Comparison of ENCODE assay signal across 22 cellular contexts in the genomic region with DNA sequence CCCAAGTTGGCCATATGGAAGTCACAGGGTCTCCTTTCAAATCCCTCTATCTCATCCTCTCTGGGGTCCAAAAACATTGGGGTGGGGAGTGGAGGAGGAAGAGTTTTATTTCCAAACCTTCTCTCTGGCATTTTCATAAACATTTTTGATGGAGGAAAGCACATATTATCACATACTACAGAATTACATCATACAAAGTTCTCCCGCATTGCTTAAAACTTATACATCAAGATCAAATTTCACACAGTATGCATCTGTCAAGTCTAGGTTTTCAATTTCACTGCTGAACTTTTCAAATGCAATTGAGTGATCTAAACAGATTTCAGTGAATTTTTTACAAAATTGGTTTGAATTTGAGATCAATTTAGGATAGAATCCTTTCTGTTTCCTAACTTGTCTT. TPM values are rescaled to one million over a fixed set of nuclear protein-coding genes. Genes with fewer than 3 reads are reported as not detected.
DNase-seq lines count a peak whose midpoint lies in the region; ATAC-seq and TF ChIP-seq lines count a peak whose summit lies in the region.
"Had no signal": no experiment of that assay in that cellular context is flagged by ENCODE, and none has a peak within 500 bp of the region (broad histone marks: within the 10 kb centered on the region; RNA-seq: fewer than 3 reads in every experiment).

No MANE protein-coding gene starts in this region.

- H3K36me3 ChIP-seq in GM23338 (ENCODE audit: insufficient read depth) (no peaks in the 10 kb centered on the region), parathyroid adenoma (ENCODE audit: control insufficient read depth, insufficient read depth, low read length) (no peaks in the 10 kb centered on the region)
- H3K36me3 ChIP-seq: BLaER1, HAP-1 had no signal

- H3K27ac ChIP-seq in GM23338 (ENCODE audit: low read depth) (no peak overlapping the region), parathyroid adenoma (no peak overlapping the region)
- H3K27ac ChIP-seq: BLaER1, GM23248 had no signal

- no peaks in the 10 kb centered on the region for H3F3A ChIP-seq in GM23338 (replicated peaks; ENCODE audit: low read depth)

- H3K27me3 Mint-ChIP-seq in GM23338 (ENCODE audit: insufficient read depth, low read depth, poor library complexity), result peaks cover 5% of the 10 kb centered on the region
- peaks cover 7 to 11% (median 9%) of the 10 kb centered on the region in 3 donors for H3K27me3 Mint-ChIP-seq in immature natural killer cell (ENCODE audit: low read depth in 3 of 3)

- ATAC-seq in GM23338, result no peak

- TF ChIP-seq CTCF in GM23338 (conservative IDR thresholded peaks at IDR 0.05; ENCODE audit: low read depth in 2 of 2), result no peak
- no peak for TF ChIP-seq CTCF in parathyroid adenoma (IDR thresholded peaks at IDR 0.05)

- H3K4me3 ChIP-seq in GM23338 (no peak overlapping the region), parathyroid adenoma (ENCODE audit: low read depth, low read length) (no peak overlapping the region)
- H3K4me3 ChIP-seq: BLaER1, GM23248, HAP-1 had no signal

- H3K9ac ChIP-seq in parathyroid adenoma, result no peak overlapping the region
- H3K9ac ChIP-seq: BLaER1, GM23248, SK-N-SH had no signal

- no peaks in the 10 kb centered on the region; the same call in 2 of the 3 replicates for H3K36me3 Mint-ChIP-seq in GM23338 (ENCODE audit: low read depth)
- H3K36me3 Mint-ChIP-seq in immature natural killer cell, result no peaks in the 10 kb centered on the region

- H3K4me2 ChIP-seq in GM23338, result no peak overlapping the region
- H3K4me2 ChIP-seq in parathyroid adenoma (ENCODE audit: low read length), result peak overlapping the region; percentile 19
- H3K4me2 ChIP-seq: BLaER1, SK-N-SH had no signal

- H3K4me1 Mint-ChIP-seq in GM23338, result peaks cover 34% of the 10 kb centered on the region
- H3K4me1 Mint-ChIP-seq in immature natural killer cell, result peaks cover 3 to 8% of the 10 kb centered on the region in 2 donors

- H3K4me1 ChIP-seq in GM23338 (ENCODE audit: insufficient read depth) (peaks cover 11% of the 10 kb centered on the region), parathyroid adenoma (no peaks in the 10 kb centered on the region)
- H3K4me1 ChIP-seq: BLaER1, HAP-1 had no signal

- TF ChIP-seq EP300 in Ishikawa (IDR thresholded peaks at IDR 0.05; ENCODE audit: borderline replicate concordance), result no peak

- no peak for TF ChIP-seq RAD21 in Ishikawa (IDR thresholded peaks at IDR 0.05; ENCODE audit: low read depth)

- H3K9me3 Mint-ChIP-seq in GM23338 (no peaks in the 10 kb centered on the region), immature natural killer cell (peaks cover 0 to 7% (median 0%) of the 10 kb centered on the region in 6 donors)
- H3K9me3 Mint-ChIP-seq: CD4-positive, alpha-beta T cell had no signal

- H3K4me3 Mint-ChIP-seq in GM23338 (no peak overlapping the region), immature natural killer cell (no peak overlapping the region)
- H3K4me3 Mint-ChIP-seq: CD4-positive, alpha-beta T cell had no signal

- H3K79me2 ChIP-seq in GM23338 (replicated peaks; ENCODE audit: insufficient read depth) (no peaks in the 10 kb centered on the region; the same call in 1 of the 2 replicates), parathyroid adenoma (no peaks in the 10 kb centered on the region)

- H3K27ac Mint-ChIP-seq in GM23338 (peak overlapping the region; percentile 0; the same call in 1 of the 2 replicates), immature natural killer cell (no peak overlapping the region)
- H3K27ac Mint-ChIP-seq: CD4-positive, alpha-beta T cell had no signal

- H4K20me1 ChIP-seq in GM23338 (replicated peaks; ENCODE audit: insufficient read depth), result no peaks in the 10 kb centered on the region
- H4K20me1 ChIP-seq: BLaER1 had no signal

- H3K27me3 ChIP-seq in GM23338 (ENCODE audit: insufficient read depth) (peaks cover 9% of the 10 kb centered on the region), parathyroid adenoma (ENCODE audit: control insufficient read depth, insufficient read depth, low read length) (no peaks in the 10 kb centered on the region)
- H3K27me3 ChIP-seq: BLaER1 had no signal

- no peaks in the 10 kb centered on the region for H3K9me3 ChIP-seq in parathyroid adenoma (ENCODE audit: control insufficient read depth, low read length)
- H3K9me3 ChIP-seq: BLaER1, HAP-1, SK-N-SH had no signal

- DNase-seq in GM23338 (ENCODE audit: low spot score) (no peak), iris pigment epithelial cell (ENCODE audit: low read depth) (peak; percentile 56), NOMO-1 (lab: John Stamatoyannopoulos, UW; ENCODE audit: unreplicated experiment in 2 of 2) (no peak), immature natural killer cell (no peak), foreskin melanocyte (no peak)
- DNase-seq: ACHN; CD4-positive, alpha-beta T cell; COR-L47; DND-41; GM23248; Karpas-422; NCI-H1048; NCI-H1436; NCI-H187 treated with DMSO at 0.1 percent for 48 hours; NCI-H524 treated with DMSO at 0.1 percent for 48 hours; RPMI8226; SIG-M5; SK-N-SH had no signal

- H3K9me2 ChIP-seq in GM23338 (ENCODE audit: insufficient read depth), result no peaks in the 10 kb centered on the region
- H3K9me2 ChIP-seq: SK-N-SH had no signal

- no peak overlapping the region for H2AFZ ChIP-seq in GM23338
- H2AFZ ChIP-seq in parathyroid adenoma, result no peak overlapping the region
- H2AFZ ChIP-seq: GM23248 had no signal

TF ChIP-seq in GM23338, 12 proteins besides CTCF, POLR2A, EP300 and RAD21:
- no peak for TF ChIP-seq POLR2AphosphoS5 (IDR thresholded peaks at IDR 0.05; ENCODE audit: low read depth)
- no peak for TF ChIP-seq CREB1 (CRISPR knock-in tag; IDR thresholded peaks at IDR 0.05; ENCODE audit: low read depth)
- TF ChIP-seq NANOG (IDR thresholded peaks at IDR 0.05; ENCODE audit: borderline replicate concordance), result no peak
- TF ChIP-seq, protein P1, sequence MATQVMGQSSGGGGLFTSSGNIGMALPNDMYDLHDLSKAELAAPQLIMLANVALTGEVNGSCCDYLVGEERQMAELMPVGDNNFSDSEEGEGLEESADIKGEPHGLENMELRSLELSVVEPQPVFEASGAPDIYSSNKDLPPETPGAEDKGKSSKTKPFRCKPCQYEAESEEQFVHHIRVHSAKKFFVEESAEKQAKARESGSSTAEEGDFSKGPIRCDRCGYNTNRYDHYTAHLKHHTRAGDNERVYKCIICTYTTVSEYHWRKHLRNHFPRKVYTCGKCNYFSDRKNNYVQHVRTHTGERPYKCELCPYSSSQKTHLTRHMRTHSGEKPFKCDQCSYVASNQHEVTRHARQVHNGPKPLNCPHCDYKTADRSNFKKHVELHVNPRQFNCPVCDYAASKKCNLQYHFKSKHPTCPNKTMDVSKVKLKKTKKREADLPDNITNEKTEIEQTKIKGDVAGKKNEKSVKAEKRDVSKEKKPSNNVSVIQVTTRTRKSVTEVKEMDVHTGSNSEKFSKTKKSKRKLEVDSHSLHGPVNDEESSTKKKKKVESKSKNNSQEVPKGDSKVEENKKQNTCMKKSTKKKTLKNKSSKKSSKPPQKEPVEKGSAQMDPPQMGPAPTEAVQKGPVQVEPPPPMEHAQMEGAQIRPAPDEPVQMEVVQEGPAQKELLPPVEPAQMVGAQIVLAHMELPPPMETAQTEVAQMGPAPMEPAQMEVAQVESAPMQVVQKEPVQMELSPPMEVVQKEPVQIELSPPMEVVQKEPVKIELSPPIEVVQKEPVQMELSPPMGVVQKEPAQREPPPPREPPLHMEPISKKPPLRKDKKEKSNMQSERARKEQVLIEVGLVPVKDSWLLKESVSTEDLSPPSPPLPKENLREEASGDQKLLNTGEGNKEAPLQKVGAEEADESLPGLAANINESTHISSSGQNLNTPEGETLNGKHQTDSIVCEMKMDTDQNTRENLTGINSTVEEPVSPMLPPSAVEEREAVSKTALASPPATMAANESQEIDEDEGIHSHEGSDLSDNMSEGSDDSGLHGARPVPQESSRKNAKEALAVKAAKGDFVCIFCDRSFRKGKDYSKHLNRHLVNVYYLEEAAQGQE (IDR thresholded peaks at IDR 0.05; ENCODE audit: unreplicated experiment), result no peak

TF ChIP-seq in Ishikawa, 13 proteins besides CTCF, POLR2A, EP300 and RAD21:
- TF ChIP-seq EGR1 (IDR thresholded peaks at IDR 0.05) (no peak), TEAD4 (IDR thresholded peaks at IDR 0.05) (no peak), NFIC (IDR thresholded peaks at IDR 0.05) (no peak), TAF1 (IDR thresholded peaks at IDR 0.05; ENCODE audit: low read depth) (no peak), FOXM1 (IDR thresholded peaks at IDR 0.05; ENCODE audit: borderline replicate concordance, low read depth) (no peak), ZBTB7A (IDR thresholded peaks at IDR 0.05; ENCODE audit: low read depth) (no peak), CEBPB (IDR thresholded peaks at IDR 0.05) (0 out of 2 replicates have a peak, but pooled peaks have one; percentile 22)
- TF ChIP-seq, protein P2, sequence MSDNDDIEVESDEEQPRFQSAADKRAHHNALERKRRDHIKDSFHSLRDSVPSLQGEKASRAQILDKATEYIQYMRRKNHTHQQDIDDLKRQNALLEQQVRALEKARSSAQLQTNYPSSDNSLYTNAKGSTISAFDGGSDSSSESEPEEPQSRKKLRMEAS (IDR thresholded peaks at IDR 0.05), result no peak

RNA-seq across cellular contexts. Expression of a gene that starts 6.1 kb away (rescaled TPM):
- total RNA-seq in GM23338 (2014; rRNA removed; shearing (Covaris generic)), result 1.9 and 2.2 TPM in 2 replicates
- polyA plus RNA-seq in GM23338 (2016; fragmentation: Nextera tagmentation; extraction: Ambion mirVana) (1.0 and 1.5 TPM in 2 replicates), immature natural killer cell (not detected)
- total RNA-seq: CD4-positive, alpha-beta T cell; GM23248 had no signal
